Comparison of ENCODE assay signal across 9 cellular contexts in the genomic region with DNA sequence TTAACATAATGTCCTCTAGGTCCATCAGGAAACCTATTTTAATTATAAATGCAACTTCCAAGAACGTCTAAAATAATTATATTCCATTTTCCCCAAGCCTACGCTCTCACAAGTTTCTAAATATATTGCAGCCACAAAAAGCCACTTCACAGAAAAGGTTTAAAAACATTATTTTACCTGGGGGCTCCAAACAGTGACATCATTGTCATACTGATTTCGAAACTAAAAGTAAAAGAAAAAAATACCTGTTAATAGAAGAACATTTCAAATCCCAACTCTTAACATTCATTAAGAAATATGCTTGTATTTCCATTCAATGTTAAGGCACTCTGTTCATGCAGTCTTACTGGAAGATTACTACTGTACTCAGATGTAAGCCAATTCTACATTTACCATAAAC. TPM values are rescaled to one million over a fixed set of nuclear protein-coding genes. Genes with fewer than 3 reads are reported as not detected.
A peak's percentile ranks its signal among the peaks of the same experiment; 100 is the strongest.
DNase-seq lines count a peak whose midpoint lies in the region; ATAC-seq and TF ChIP-seq lines count a peak whose summit lies in the region.
"Had no signal": no experiment of that assay in that cellular context is flagged by ENCODE, and none has a peak within 500 bp of the region (broad histone marks: within the 10 kb centered on the region; RNA-seq: fewer than 3 reads in every experiment).

No MANE protein-coding gene starts in this region.

- H4K8ac ChIP-seq in trophoblast cell (ENCODE audit: low read depth, low read length) = no peak overlapping the region

- ATAC-seq in GM18867 (IDR thresholded peaks at IDR 0.05; ENCODE audit: unreplicated experiment) (no peak), HG03439 (IDR thresholded peaks at IDR 0.05; ENCODE audit: unreplicated experiment) (no peak)

- H3K4ac ChIP-seq in trophoblast cell (ENCODE audit: low read depth, low read length) = no peak overlapping the region

- H3K27ac ChIP-seq in DOHH2 (ENCODE audit: low read depth, low read length) (no peak overlapping the region), PC-9 (peak overlapping the region; percentile 93), trophoblast cell (ENCODE audit: low read depth, low read length) (no peak overlapping the region)

- H3K27me3 ChIP-seq in DOHH2 (ENCODE audit: control insufficient read depth, low read length) (no peaks in the 10 kb centered on the region), PC-9 (ENCODE audit: insufficient read depth, low read depth) (no peaks in the 10 kb centered on the region), trophoblast cell (ENCODE audit: insufficient read depth, low read length) (no peaks in the 10 kb centered on the region)

- no peak overlapping the region for H3K9ac ChIP-seq in trophoblast cell (ENCODE audit: low read length)

- H3K79me2 ChIP-seq in DOHH2 (ENCODE audit: control insufficient read depth, low read length) = peaks cover 43% of the 10 kb centered on the region
- peaks cover 37% of the 10 kb centered on the region for H3K79me2 ChIP-seq in PC-9 (ENCODE audit: low read depth)
- peaks cover 9% of the 10 kb centered on the region for H3K79me2 ChIP-seq in trophoblast cell (ENCODE audit: control insufficient read depth, insufficient read depth, low read length, poor library complexity)

- H3K4me1 ChIP-seq in DOHH2 (ENCODE audit: control insufficient read depth, low read length) (peaks cover 16% of the 10 kb centered on the region), PC-9 (replicated peaks; ENCODE audit: insufficient read depth) (no peaks in the 10 kb centered on the region; the same call in 1 of the 2 replicates), trophoblast cell (ENCODE audit: control insufficient read depth in 1 of 2, insufficient read depth in 2 of 2, low read length in 2 of 2) (no peaks in the 10 kb centered on the region)

- H2AFZ ChIP-seq in PC-9 (no peak overlapping the region), trophoblast cell (ENCODE audit: insufficient read depth, low read length, poor library complexity) (no peak overlapping the region)

- H4K20me1 ChIP-seq in DOHH2 (ENCODE audit: control insufficient read depth, insufficient read depth, low read depth, low read length) = peaks cover 6% of the 10 kb centered on the region; the same call in 1 of the 2 replicates
- no peaks in the 10 kb centered on the region for H4K20me1 ChIP-seq in PC-9 (ENCODE audit: insufficient read depth)

- H3K79me1 ChIP-seq in trophoblast cell (ENCODE audit: low read length) = peaks cover 9% of the 10 kb centered on the region

- H3K9me3 ChIP-seq in DOHH2 (ENCODE audit: control insufficient read depth, insufficient read depth, low read length) (no peaks in the 10 kb centered on the region), PC-9 (ENCODE audit: insufficient read depth, low read depth) (no peaks in the 10 kb centered on the region), trophoblast cell (ENCODE audit: insufficient read depth, low read depth, low read length) (no peaks in the 10 kb centered on the region)

- H3K23ac ChIP-seq in trophoblast cell (ENCODE audit: low read length) = no peak overlapping the region

- TF ChIP-seq CTCF in DOHH2 (IDR thresholded peaks at IDR 0.05; ENCODE audit: low read depth, low read length, poor library complexity, severe bottlenecking) (no peak), PC-9 (conservative IDR thresholded peaks at IDR 0.05) (no peak), epithelial cell of proximal tubule (conservative IDR thresholded peaks at IDR 0.05; ENCODE audit: low read depth, low read length) (no peak)

- H3K14ac ChIP-seq in trophoblast cell (ENCODE audit: low read length) = no peak overlapping the region

- BruUV-seq in PC-9 (replicated peaks; lab: Mats Ljungman, UMichigan) = no TSS peak

- no peak overlapping the region for H2BK5ac ChIP-seq in trophoblast cell (ENCODE audit: low read depth, low read length, poor library complexity)

- CTCF ChIA-PET in PC-9 (lab: Charles Lee) = no interaction called here

- H3K9me2 ChIP-seq in DOHH2 (replicated peaks; ENCODE audit: control insufficient read depth, low read length) = no peaks in the 10 kb centered on the region
- no peaks in the 10 kb centered on the region for H3K9me2 ChIP-seq in PC-9 (ENCODE audit: insufficient read depth)

- DNase-seq in PC-9 = no peak
- no peak for DNase-seq in epithelial cell of proximal tubule (ENCODE audit: low read depth)
- no peak for DNase-seq in trophoblast cell
- DNase-seq in activated gamma-delta T cell treated with Interleukin-2 at 50 U/mL for 16 hours = no peak
- DNase-seq in stimulated activated CD4-positive, alpha-beta T cell treated with anti-CD3 and anti-CD28 coated beads, Interleukin-12 subunit alpha, Interleukin-12 subunit beta, amount 100 ng/mL, for 4 hours = no peak
- DNase-seq: NCI-H146 had no signal

- no peak overlapping the region for H4K91ac ChIP-seq in trophoblast cell (ENCODE audit: low read depth, low read length)

- H2AK5ac ChIP-seq in trophoblast cell (ENCODE audit: low read length) = no peak overlapping the region

- H3K4me2 ChIP-seq in DOHH2 (ENCODE audit: low read length) (peak overlapping the region; percentile 75), PC-9 (peak overlapping the region; percentile 95), trophoblast cell (ENCODE audit: low read length) (peak overlapping the region; percentile 63)

- H3K36me3 ChIP-seq in DOHH2 (ENCODE audit: control insufficient read depth, low read length) (peaks cover 56% of the 10 kb centered on the region), PC-9 (ENCODE audit: low read depth) (peaks cover 8% of the 10 kb centered on the region), trophoblast cell (ENCODE audit: control insufficient read depth in 1 of 2, insufficient read depth in 2 of 2, low read length in 2 of 2) (peaks cover 6 to 11% of the 10 kb centered on the region in 2 experiments)

- no peak overlapping the region for H2BK12ac ChIP-seq in trophoblast cell (ENCODE audit: low read length)

- intact Hi-C loops in PC-9 (cut with micrococcal nuclease; ENCODE audit: unreplicated experiment) = no loop called here

- H3F3A ChIP-seq in DOHH2 (ENCODE audit: control insufficient read depth, insufficient read depth) (peaks cover 9% of the 10 kb centered on the region), PC-9 (ENCODE audit: insufficient read depth, low read depth) (peaks cover 4% of the 10 kb centered on the region; the same call in 1 of the 2 replicates)

- H4K12ac ChIP-seq in trophoblast cell (ENCODE audit: low read depth, low read length) = no peak overlapping the region

- WGBS in trophoblast cell (ENCODE audit: extremely low coverage, insufficient coverage, insufficient read length) = no CpG with 5 or more reads among the region's 3 CpGs

- H3K4me3 ChIP-seq in DOHH2 (ENCODE audit: low read length) (peak overlapping the region; percentile 89), PC-9 (peak overlapping the region; percentile 98), epithelial cell of proximal tubule (ENCODE audit: low read depth, low read length) (peak overlapping the region; percentile 67), trophoblast cell (ENCODE audit: low read depth, low read length) (no peak overlapping the region)

- no peak overlapping the region for H2BK120ac ChIP-seq in trophoblast cell (ENCODE audit: insufficient read depth, low read length, poor library complexity)

- H3K18ac ChIP-seq in trophoblast cell (ENCODE audit: low read length) = no peak overlapping the region

- POLR2A ChIA-PET in PC-9 (lab: Charles Lee; ENCODE audit: unreplicated experiment) = no interaction called here

RNA-seq across cellular contexts. Expression of a gene that starts 1.4 kb away (rescaled TPM):
- total RNA-seq in PC-9 (2021) (92.2 and 143 TPM in 2 replicates), epithelial cell of proximal tubule (162 and 214 TPM in 2 replicates)
- 290 and 299 TPM in 2 replicates for polyA plus RNA-seq in trophoblast cell (2013)

RNA-seq across cellular contexts. Expression of a gene that starts 19.2 kb away (rescaled TPM):
- total RNA-seq in PC-9 (2021) (82.4 and 82.8 TPM in 2 replicates), epithelial cell of proximal tubule (129 and 132 TPM in 2 replicates)
- 122 and 123 TPM in 2 replicates for polyA plus RNA-seq in trophoblast cell (2013)
